27 cellular contexts compared by ENCODE assay signal in the genomic region with DNA sequence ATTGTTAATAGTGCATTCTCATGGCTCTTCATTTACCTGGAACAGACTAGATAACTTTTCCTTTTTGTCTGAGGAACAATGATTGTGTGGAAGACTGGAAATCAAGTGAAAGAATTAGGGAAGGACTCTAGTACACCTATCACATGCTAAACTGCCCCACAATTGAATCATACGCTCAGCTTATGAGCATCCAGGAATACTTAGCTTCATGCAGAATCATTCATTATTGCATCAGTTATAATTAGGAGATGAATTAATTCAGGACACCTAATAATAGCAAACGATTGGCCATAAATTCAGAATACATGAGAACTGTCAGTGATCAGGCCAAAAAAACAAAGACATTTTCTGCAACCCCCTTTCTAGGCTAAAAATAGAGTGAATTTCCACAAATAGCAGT.
DNase-seq lines count a peak whose midpoint lies in the region; ATAC-seq, FAIRE-seq and TF ChIP-seq lines count a peak whose summit lies in the region.
"Had no signal": no experiment of that assay in that cellular context is flagged by ENCODE, and none has a peak within 500 bp of the region (broad histone marks: within the 10 kb centered on the region; RNA-seq: fewer than 3 reads in every experiment).

No MANE protein-coding gene starts in this region.

- H3K9me3 ChIP-seq in gastrocnemius medialis (no peaks in the 10 kb centered on the region), skeletal muscle tissue (ENCODE audit: control insufficient read depth in 3 of 3, low read length in 3 of 3) (no peaks in the 10 kb centered on the region)
- H3K9me3 ChIP-seq: A549; BLaER1 treated with 17β-estradiol and CSF1 and Interleukin-3, amounts not matched to agents 10 nM and 100 nM; Caco-2 had no signal

- ATAC-seq in gastrocnemius medialis, result no peak
- ATAC-seq: A549; CD8-positive, alpha-beta T cell had no signal

- peaks cover 39% of the 10 kb centered on the region for H3K4me1 Mint-ChIP-seq in osteocyte (ENCODE audit: unreplicated experiment)
- H3K4me1 Mint-ChIP-seq: B cell had no signal

- peak overlapping the region in 1 of 3 donors; percentile 16 for H3K9ac ChIP-seq in skeletal muscle tissue (ENCODE audit: low read depth in 1 of 3, low read length in 3 of 3)
- H3K9ac ChIP-seq: BLaER1 treated with 17β-estradiol and CSF1 and Interleukin-3, amounts not matched to agents 10 nM and 100 nM had no signal

- H3K9me3 Mint-ChIP-seq in osteocyte (ENCODE audit: unreplicated experiment), result no peaks in the 10 kb centered on the region
- H3K9me3 Mint-ChIP-seq: CD4-positive, alpha-beta T cell; CD8-positive, alpha-beta T cell had no signal

- H3K27ac ChIP-seq in gastrocnemius medialis (peak overlapping the region in 3 of 4 donors; percentile 26 to 47 (median 42)), skeletal muscle tissue (ENCODE audit: low read depth, low read length) (peak overlapping the region; percentile 59)
- H3K27ac ChIP-seq: 22Rv1; A549; BLaER1 treated with 17β-estradiol and CSF1 and Interleukin-3, amounts not matched to agents 10 nM and 100 nM; C4-2B had no signal

- H3K4me1 ChIP-seq in gastrocnemius medialis (peaks cover 34 to 37% of the 10 kb centered on the region in 2 donors), skeletal muscle tissue (ENCODE audit: control insufficient read depth in 3 of 3, insufficient read depth in 3 of 3, low read length in 3 of 3) (peaks cover 6 to 15% (median 6%) of the 10 kb centered on the region in 3 donors)
- H3K4me1 ChIP-seq: A549; BLaER1 treated with 17β-estradiol and CSF1 and Interleukin-3, amounts not matched to agents 10 nM and 100 nM; Caco-2 had no signal

- H3K4me3 ChIP-seq in gastrocnemius medialis, result no peak overlapping the region
- H3K4me3 ChIP-seq in skeletal muscle tissue (ENCODE audit: low read length in 3 of 3), result no peak overlapping the region
- H3K4me3 ChIP-seq in H7 (ENCODE audit: insufficient read depth, low read depth, low read length), result no peak overlapping the region
- H3K4me3 ChIP-seq: A549; BLaER1 treated with 17β-estradiol and CSF1 and Interleukin-3, amounts not matched to agents 10 nM and 100 nM had no signal

- H3K36me3 Mint-ChIP-seq in osteocyte (ENCODE audit: unreplicated experiment), result peaks cover 17% of the 10 kb centered on the region
- H3K36me3 Mint-ChIP-seq: CD8-positive, alpha-beta T cell had no signal

- H3K4me3 Mint-ChIP-seq in osteocyte (ENCODE audit: unreplicated experiment), result no peak overlapping the region
- H3K4me3 Mint-ChIP-seq: B cell; CD4-positive, alpha-beta T cell; CD8-positive, alpha-beta T cell had no signal

- no peak for DNase-seq in D721Med (ENCODE audit: insufficient read length, low spot score)
- no peak for DNase-seq in osteocyte (ENCODE audit: extremely low spot score, unreplicated experiment)
- DNase-seq in gastrocnemius medialis, result no peak
- no peak for DNase-seq in H7
- no peak for DNase-seq in GM10266 (ENCODE audit: extremely low spot score)
- DNase-seq in mesenteric fat pad (ENCODE audit: low spot score), result no peak
- no peak for DNase-seq in superior temporal gyrus (ENCODE audit: extremely low spot score)
- DNase-seq: AML-193; Caco-2; Calu3; CD4-positive, alpha-beta T cell; CD8-positive, alpha-beta T cell; DMS 273 treated with DMSO at 0.1 percent for 48 hours; DMS153; DMS53; DMS79; DND-41; EL; GDM1 had no signal

- H3K27me3 Mint-ChIP-seq in osteocyte (ENCODE audit: unreplicated experiment), result no peaks in the 10 kb centered on the region
- H3K27me3 Mint-ChIP-seq: B cell; CD4-positive, alpha-beta T cell had no signal

- TF ChIP-seq CTCF in D721Med (IDR thresholded peaks at IDR 0.05; ENCODE audit: insufficient read depth, missing control alignments), result no peak
- no peak for TF ChIP-seq CTCF in osteocyte (IDR thresholded peaks at IDR 0.05)
- TF ChIP-seq CTCF in gastrocnemius medialis (IDR thresholded peaks at IDR 0.05 in 4 of 5, conservative IDR thresholded peaks at IDR 0.05 in 1 of 5), result no peak
- no peak for TF ChIP-seq CTCF in GM10266 (IDR thresholded peaks at IDR 0.05; ENCODE audit: control insufficient read depth, insufficient read depth, low read depth, missing control alignments)

- peak overlapping the region; percentile 20 for H3K27ac Mint-ChIP-seq in osteocyte (ENCODE audit: unreplicated experiment)
- H3K27ac Mint-ChIP-seq: B cell; CD4-positive, alpha-beta T cell; CD8-positive, alpha-beta T cell had no signal

- H3K27me3 ChIP-seq in gastrocnemius medialis (no peaks in the 10 kb centered on the region), skeletal muscle tissue (ENCODE audit: control insufficient read depth in 3 of 3, insufficient read depth in 3 of 3, low read length in 3 of 3) (no peaks in the 10 kb centered on the region), H7 (ENCODE audit: control insufficient read depth, insufficient read depth, low read length) (no peaks in the 10 kb centered on the region)
- H3K27me3 ChIP-seq: BLaER1 treated with 17β-estradiol and CSF1 and Interleukin-3, amounts not matched to agents 10 nM and 100 nM had no signal

- FAIRE-seq in D721Med (lab: Jason Lieb, UNC), result peak; percentile 41
- FAIRE-seq: A549, GM12891, GM19239 had no signal

- H3K36me3 ChIP-seq in gastrocnemius medialis, result no peaks in the 10 kb centered on the region
- H3K36me3 ChIP-seq in skeletal muscle tissue (ENCODE audit: control insufficient read depth in 3 of 3, insufficient read depth in 3 of 3, low read length in 3 of 3), result no peaks in the 10 kb centered on the region
- no peaks in the 10 kb centered on the region for H3K36me3 ChIP-seq in H7 (replicated peaks; ENCODE audit: control insufficient read depth, insufficient read depth, low read length)
- H3K36me3 ChIP-seq: BLaER1 treated with 17β-estradiol and CSF1 and Interleukin-3, amounts not matched to agents 10 nM and 100 nM had no signal

- in situ Hi-C loops in gastrocnemius medialis (cut with MboI; ENCODE audit: low sequenced_read_pairs in 4 of 4), result no loop called here

- intact Hi-C loops in gastrocnemius medialis (cut with DNase I; ENCODE audit: low total_unique reads), result no loop called here

- TF ChIP-seq POLR2A in gastrocnemius medialis (IDR thresholded peaks at IDR 0.05), result no peak
